Comparison of ENCODE assay signal across 18 cellular contexts in the genomic region with DNA sequence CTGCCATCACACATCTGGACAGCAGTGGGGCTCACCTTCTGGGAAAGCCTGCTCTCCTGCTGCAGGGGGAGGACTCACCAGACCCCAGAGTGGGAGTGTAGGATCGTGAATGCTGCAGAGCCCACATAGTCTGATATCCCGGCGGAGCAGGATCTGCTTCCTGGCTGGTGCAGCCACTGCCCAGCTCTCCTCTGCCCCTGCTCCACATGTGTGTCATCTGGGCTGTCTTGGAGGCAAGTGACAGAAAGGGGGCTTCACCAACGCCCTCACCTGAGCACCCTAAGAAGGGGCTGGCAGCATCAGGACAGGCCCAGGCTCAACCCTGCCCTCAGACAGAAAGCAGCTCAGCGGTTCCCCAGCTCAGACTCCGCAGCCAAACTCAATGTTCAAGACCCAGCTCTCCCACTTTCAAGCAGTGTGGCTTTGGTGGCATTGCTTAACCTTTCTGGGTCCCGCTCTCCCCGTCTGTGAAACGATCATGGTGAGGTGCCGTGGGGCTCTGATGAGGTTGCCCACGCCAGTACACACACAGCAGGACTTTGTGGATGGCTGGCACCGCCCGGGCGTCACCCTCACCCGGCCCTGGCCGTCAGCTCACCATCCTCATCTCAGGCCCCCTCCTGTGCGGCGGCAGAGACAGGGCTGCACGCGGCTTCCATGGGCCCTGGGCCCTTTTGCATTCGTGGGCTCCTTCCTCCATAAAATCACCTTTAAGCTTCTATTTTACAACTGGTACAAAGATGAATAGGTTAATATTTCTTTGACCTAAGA.
"Had no signal": no experiment of that assay in that cellular context is flagged by ENCODE, and none has a peak within 500 bp of the region (broad histone marks: within the 10 kb centered on the region; RNA-seq: fewer than 3 reads in every experiment).

No MANE protein-coding gene starts in this region.

- H3K9ac ChIP-seq: SK-N-SH had no signal

- H3K27ac ChIP-seq: ascending aorta, PC-9, WERI-Rb-1 had no signal

- DNase-seq: activated CD4-positive, alpha-beta memory T cell treated with anti-CD3 and anti-CD28 coated beads, Interleukin-2, amount 10 ng/mL, durations not matched to agents 7 days and 5 days; activated CD4-positive, alpha-beta T cell treated with anti-CD3 and anti-CD28 coated beads for 36 hours; activated CD4-positive, alpha-beta T cell treated with anti-CD3 and anti-CD28 coated beads, Interleukin-2, amount 50 U/mL, for 1 hour; activated CD8-positive, alpha-beta memory T cell treated with anti-CD3 and anti-CD28 coated beads, Interleukin-2, amount 50 U/mL, for 48 hours; activated naive CD4-positive, alpha-beta T cell; activated T-cell treated with anti-CD3 and anti-CD28 coated beads, Interleukin-2, amount 50 U/mL, for 1 hour; NCI-H1105; NCI-H1436 treated with DMSO at 0.1 percent for 48 hours; NCI-H187; NCI-H2081; NCI-H510A treated with DMSO at 0.1 percent for 48 hours; NCI-H69; T-helper 1 cell; WERI-Rb-1 had no signal

- H3K4me3 ChIP-seq: ascending aorta, PC-9 had no signal

- ATAC-seq: activated CD4-positive, alpha-beta T cell treated with anti-CD3 and anti-CD28 coated beads for 36 hours had no signal

- H3K36me3 ChIP-seq: ascending aorta, SJCRH30, WERI-Rb-1 had no signal

- H3K9me3 ChIP-seq: ascending aorta, SJCRH30, SK-N-SH had no signal
